Comparison of ENCODE assay signal across 9 cellular contexts in the genomic region with DNA sequence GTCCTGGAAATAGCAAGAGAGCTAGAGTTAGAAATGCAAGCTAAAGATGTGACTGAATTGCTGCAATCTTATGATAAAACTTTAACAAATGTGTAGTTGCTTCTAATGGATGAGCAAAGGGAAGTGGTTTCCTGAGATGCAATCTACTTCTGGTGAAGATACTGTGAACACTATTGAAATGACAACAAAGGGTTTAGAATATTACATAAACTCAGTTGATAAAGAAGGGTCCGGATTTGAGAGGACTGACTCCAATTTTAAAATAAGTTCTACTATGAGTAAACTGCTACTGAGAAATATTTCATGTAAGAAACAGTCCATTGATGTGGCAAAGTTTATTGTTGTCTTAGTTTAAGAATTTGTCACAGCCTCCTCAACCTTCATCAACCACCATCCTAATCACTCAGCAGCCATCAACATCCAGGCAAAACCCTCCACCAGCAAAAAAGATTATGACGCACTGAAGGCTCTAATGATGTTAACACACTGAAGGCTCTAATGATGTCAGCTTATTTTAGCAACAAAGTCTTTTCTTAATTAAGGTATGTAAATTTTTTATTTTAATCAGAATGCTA.
"Had no signal": no experiment of that assay in that cellular context is flagged by ENCODE, and none has a peak within 500 bp of the region (broad histone marks: within the 10 kb centered on the region; RNA-seq: fewer than 3 reads in every experiment).

No MANE protein-coding gene starts in this region.

- DNase-seq: H7, HFFc6 had no signal

- H3K4me1 Mint-ChIP-seq: GM23338, IgD-negative memory B cell had no signal

- FAIRE-seq: H1, HepG2 had no signal

- ATAC-seq: GM23338, HCT116, HepG2 had no signal

- H3K27me3 Mint-ChIP-seq: IgD-negative memory B cell had no signal

- H3K4me3 Mint-ChIP-seq: GM23338, HFFc6, IgD-negative memory B cell had no signal

- H3K9me3 ChIP-seq: HAP-1 had no signal

- H3K27ac Mint-ChIP-seq: GM23338, HFFc6, IgD-negative memory B cell had no signal

- H3K4me3 ChIP-seq: GM23338, HAP-1 had no signal

- H3K4me1 ChIP-seq: HAP-1 had no signal

- H3K9me3 Mint-ChIP-seq: GM23338 had no signal

- H3K36me3 Mint-ChIP-seq: IgD-negative memory B cell had no signal

- H3K27ac ChIP-seq: HL-60 had no signal

- H3K36me3 ChIP-seq: HAP-1 had no signal
